ENCODE assay signal across 1 cellular context in genomic region chr17:38844261-38844757, GRCh38.
TF ChIP-seq lines count a peak whose summit lies in the region.

No MANE protein-coding gene starts in this region.

TF ChIP-seq in HepG2, 621 proteins besides CTCF, POLR2A, EP300 and RAD21 (continued from another document):
- TF ChIP-seq ZBTB4 (CRISPR knock-in tag; IDR thresholded peaks at IDR 0.05; ENCODE audit: borderline replicate concordance) (0 out of 2 replicates have a peak, but pooled peaks have one; percentile 30), CREB3 (CRISPR knock-in tag; IDR thresholded peaks at IDR 0.05) (no peak), ZNF770 (CRISPR knock-in tag; IDR thresholded peaks at IDR 0.05) (peak; percentile 66; the same call in 1 of the 2 replicates), NFYB (CRISPR knock-in tag; IDR thresholded peaks at IDR 0.05) (0 out of 2 replicates have a peak, but pooled peaks have one; percentile 23), JUND (CRISPR knock-in tag; IDR thresholded peaks at IDR 0.05) (0 out of 2 replicates have a peak, but pooled peaks have one; percentile 42)
TF ChIP-seq in HepG2: peak in this region for 38.
